11 cellular contexts compared by ENCODE assay signal in genomic region chr3:32366638-32367368, GRCh38. TPM values are rescaled to one million over a fixed set of nuclear protein-coding genes. Genes with fewer than 3 reads are reported as not detected.
DNase-seq lines count a peak whose midpoint lies in the region; ATAC-seq and TF ChIP-seq lines count a peak whose summit lies in the region.
"Had no signal": no experiment of that assay in that cellular context is flagged by ENCODE, and none has a peak within 500 bp of the region (broad histone marks: within the 10 kb centered on the region; RNA-seq: fewer than 3 reads in every experiment).

No MANE protein-coding gene starts in this region.

- ATAC-seq in GM18502 (IDR thresholded peaks at IDR 0.05; ENCODE audit: poor library complexity, unreplicated experiment) (peak; percentile 55), Panc1 (peak; percentile 81), foreskin keratinocyte (no peak)
- ATAC-seq in naive thymus-derived CD8-positive, alpha-beta T cell = no peak
- ATAC-seq: activated CD8-positive, alpha-beta T cell treated with anti-CD3 and anti-CD28 coated beads, Interleukin-2, amount 10 ng/mL, durations not matched to agents 7 days and 5 days had no signal

- intact Hi-C loops in Panc1 (cut with micrococcal nuclease; ENCODE audit: unreplicated experiment) = no loop called here

- peak overlapping the region; percentile 5 to 85 (median 70) for H3K27ac Mint-ChIP-seq in naive thymus-derived CD8-positive, alpha-beta T cell
- H3K27ac Mint-ChIP-seq: activated CD8-positive, alpha-beta T cell treated with anti-CD3 and anti-CD28 coated beads, Interleukin-2, amount 10 ng/mL, durations not matched to agents 7 days and 5 days had no signal

- in situ Hi-C loops in Panc1 (cut with HindIII; ENCODE audit: low pct_unique_long_range_greater_than_20kb, low sequenced_read_pairs) = no loop called here

- peaks cover 0 to 7% (median 5%) of the 10 kb centered on the region in 3 donors for H3K36me3 Mint-ChIP-seq in naive thymus-derived CD8-positive, alpha-beta T cell

- POLR2A ChIA-PET in Panc1 (lab: Charles Lee) = no interaction called here
- POLR2A ChIA-PET in naive thymus-derived CD8-positive, alpha-beta T cell (lab: Charles Lee) = interaction anchor here (0.5 to 0.6 kb wide), 2 partner anchors 94 to 316 kb away, joined by 3 read pairs; no protein-coding TSS in a partner anchor

- DNase-seq in H7 (peak; percentile 18), Panc1 (ENCODE audit: low read depth, low spot score) (no peak), foreskin keratinocyte (no peak), activated gamma-delta T cell (lab: John Stamatoyannopoulos, UW) (no peak), occipital lobe (lab: John Stamatoyannopoulos, UW) (no peak)
- DNase-seq in naive thymus-derived CD8-positive, alpha-beta T cell = no peak
- DNase-seq: activated CD8-positive, alpha-beta T cell treated with anti-CD3 and anti-CD28 coated beads, Interleukin-2, amount 10 ng/mL, durations not matched to agents 7 days and 5 days; GF-D8; NCI-H2107 had no signal

- H3K4me1 ChIP-seq in Panc1 (ENCODE audit: control insufficient read depth, insufficient read depth, low read length) (peaks cover 6% of the 10 kb centered on the region), foreskin keratinocyte (no peaks in the 10 kb centered on the region)

- H3K9me3 Mint-ChIP-seq in naive thymus-derived CD8-positive, alpha-beta T cell = no peaks in the 10 kb centered on the region

- no peak overlapping the region for H3K4me3 ChIP-seq in H7 (ENCODE audit: insufficient read depth, low read depth, low read length)
- H3K4me3 ChIP-seq in Panc1 (ENCODE audit: low read depth in 2 of 2, low read length in 2 of 2) = no peak overlapping the region
- H3K4me3 ChIP-seq: SK-N-MC had no signal

- no peaks in the 10 kb centered on the region for H3K27me3 Mint-ChIP-seq in naive thymus-derived CD8-positive, alpha-beta T cell

- peaks cover 9 to 34% (median 25%) of the 10 kb centered on the region in 4 donors for H3K4me1 Mint-ChIP-seq in naive thymus-derived CD8-positive, alpha-beta T cell

- H3K4me3 Mint-ChIP-seq in naive thymus-derived CD8-positive, alpha-beta T cell = no peak overlapping the region
- H3K4me3 Mint-ChIP-seq: activated CD8-positive, alpha-beta T cell treated with anti-CD3 and anti-CD28 coated beads, Interleukin-2, amount 10 ng/mL, durations not matched to agents 7 days and 5 days had no signal

- no TSS peak for BruUV-seq in Panc1 (replicated peaks; lab: Mats Ljungman, UMichigan)

- H3K9me3 ChIP-seq in Panc1 (ENCODE audit: control insufficient read depth, insufficient read depth, low read depth, low read length) = no peaks in the 10 kb centered on the region

- CTCF ChIA-PET in Panc1 (lab: Charles Lee) = no interaction called here

- H3K27me3 ChIP-seq in H7 (ENCODE audit: control insufficient read depth, insufficient read depth, low read length) (no peaks in the 10 kb centered on the region), Panc1 (ENCODE audit: control insufficient read depth, insufficient read depth, low read length) (no peaks in the 10 kb centered on the region), foreskin keratinocyte (no peaks in the 10 kb centered on the region)

- H3K36me3 ChIP-seq in H7 (replicated peaks; ENCODE audit: control insufficient read depth, insufficient read depth, low read length) (no peaks in the 10 kb centered on the region), Panc1 (ENCODE audit: control insufficient read depth, insufficient read depth, low read length) (no peaks in the 10 kb centered on the region)

- TF ChIP-seq CTCF in Panc1 (IDR thresholded peaks at IDR 0.05) = no peak
- no peak for TF ChIP-seq CTCF in foreskin keratinocyte (conservative IDR thresholded peaks at IDR 0.05)

- H3K27ac ChIP-seq in Panc1 (ENCODE audit: low read length) (no peak overlapping the region), foreskin keratinocyte (no peak overlapping the region)
- H3K27ac ChIP-seq: SK-N-MC had no signal

RNA-seq across cellular contexts. Expression of gene CMTM7, which starts 24.9 kb away (rescaled TPM):
- 15.3 and 17.7 TPM in 2 replicates for total RNA-seq in H7 (2014; rRNA removed; shearing (Covaris generic))
- 43.5 TPM for total RNA-seq in Panc1 (2021; ENCODE audit: unreplicated experiment)
- polyA plus RNA-seq in Panc1 (2012; ENCODE audit: insufficient read length) = 75.0 TPM
- 10 to 100 TPM; 46.4 to 48.8 TPM for total RNA-seq in naive thymus-derived CD8-positive, alpha-beta T cell
- polyA plus RNA-seq in naive thymus-derived CD8-positive, alpha-beta T cell = 100 to 1,000 TPM in 1 of 3 donors, 10 to 100 TPM in 2; 67.4 to 122 (median 98.5) TPM
- total RNA-seq in foreskin keratinocyte = 27.5 and 33.2 TPM in 2 replicates
- 51.2 and 67.7 TPM in 2 replicates for polyA plus RNA-seq in foreskin keratinocyte
- 0.31 TPM for total RNA-seq in occipital lobe

Comparison
In these comparisons a context has a peak if more than half of its experiments do, and no peak if none do; other contexts are left out.
1. ATAC-seq: peak in GM18502 (single experiment) and Panc1 (single experiment); none in naive thymus-derived CD8-positive, alpha-beta T cell (0 of 2) and foreskin keratinocyte (single experiment).
2. RNA of gene CMTM7, which starts 24.9 kb away (total RNA-seq): 46.4 to 48.8 TPM in naive thymus-derived CD8-positive, alpha-beta T cell, 43.5 TPM in Panc1 (single experiment), 27.5 to 33.2 TPM in foreskin keratinocyte and 15.3 to 17.7 TPM in H7; 0.31 TPM in occipital lobe (single experiment); every median in the first group is over 10 times any median in the second.